ENCODE assay signal across 2 cellular contexts in the genomic region with DNA sequence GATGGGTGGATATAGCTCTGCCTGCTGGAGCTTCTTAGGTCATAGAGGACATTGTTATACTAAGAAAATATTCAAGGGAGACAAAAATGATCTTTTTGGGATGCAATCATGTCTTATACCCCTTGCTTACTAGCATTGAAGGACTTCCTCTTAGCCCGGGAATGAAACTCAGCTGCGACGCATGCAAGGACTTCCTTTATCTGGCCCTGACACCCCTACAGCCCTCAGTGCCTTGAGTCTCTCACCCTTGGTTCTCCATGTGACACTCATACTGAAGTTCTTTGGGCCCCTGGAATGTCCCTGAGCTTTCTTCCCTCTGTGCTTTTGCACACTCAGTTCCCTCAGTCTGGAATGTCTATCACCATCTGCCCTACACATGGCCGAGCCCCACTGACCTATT.
TF ChIP-seq lines count a peak whose summit lies in the region.

No MANE protein-coding gene starts in this region.

TF ChIP-seq in HepG2, 621 proteins besides CTCF, POLR2A, EP300 and RAD21 (continued from another document):
- TF ChIP-seq, protein P1, sequence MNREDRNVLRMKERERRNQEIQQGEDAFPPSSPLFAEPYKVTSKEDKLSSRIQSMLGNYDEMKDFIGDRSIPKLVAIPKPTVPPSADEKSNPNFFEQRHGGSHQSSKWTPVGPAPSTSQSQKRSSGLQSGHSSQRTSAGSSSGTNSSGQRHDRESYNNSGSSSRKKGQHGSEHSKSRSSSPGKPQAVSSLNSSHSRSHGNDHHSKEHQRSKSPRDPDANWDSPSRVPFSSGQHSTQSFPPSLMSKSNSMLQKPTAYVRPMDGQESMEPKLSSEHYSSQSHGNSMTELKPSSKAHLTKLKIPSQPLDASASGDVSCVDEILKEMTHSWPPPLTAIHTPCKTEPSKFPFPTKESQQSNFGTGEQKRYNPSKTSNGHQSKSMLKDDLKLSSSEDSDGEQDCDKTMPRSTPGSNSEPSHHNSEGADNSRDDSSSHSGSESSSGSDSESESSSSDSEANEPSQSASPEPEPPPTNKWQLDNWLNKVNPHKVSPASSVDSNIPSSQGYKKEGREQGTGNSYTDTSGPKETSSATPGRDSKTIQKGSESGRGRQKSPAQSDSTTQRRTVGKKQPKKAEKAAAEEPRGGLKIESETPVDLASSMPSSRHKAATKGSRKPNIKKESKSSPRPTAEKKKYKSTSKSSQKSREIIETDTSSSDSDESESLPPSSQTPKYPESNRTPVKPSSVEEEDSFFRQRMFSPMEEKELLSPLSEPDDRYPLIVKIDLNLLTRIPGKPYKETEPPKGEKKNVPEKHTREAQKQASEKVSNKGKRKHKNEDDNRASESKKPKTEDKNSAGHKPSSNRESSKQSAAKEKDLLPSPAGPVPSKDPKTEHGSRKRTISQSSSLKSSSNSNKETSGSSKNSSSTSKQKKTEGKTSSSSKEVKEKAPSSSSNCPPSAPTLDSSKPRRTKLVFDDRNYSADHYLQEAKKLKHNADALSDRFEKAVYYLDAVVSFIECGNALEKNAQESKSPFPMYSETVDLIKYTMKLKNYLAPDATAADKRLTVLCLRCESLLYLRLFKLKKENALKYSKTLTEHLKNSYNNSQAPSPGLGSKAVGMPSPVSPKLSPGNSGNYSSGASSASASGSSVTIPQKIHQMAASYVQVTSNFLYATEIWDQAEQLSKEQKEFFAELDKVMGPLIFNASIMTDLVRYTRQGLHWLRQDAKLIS (CRISPR knock-in tag; IDR thresholded peaks at IDR 0.05) = no peak
- no peak for TF ChIP-seq PHF5A (CRISPR knock-in tag; IDR thresholded peaks at IDR 0.05; ENCODE audit: low read depth, unreplicated experiment)
- TF ChIP-seq TSC22D2 (CRISPR knock-in tag; IDR thresholded peaks at IDR 0.05; ENCODE audit: borderline replicate concordance) = no peak
- TF ChIP-seq CCAR2 (optimal IDR thresholded peaks at IDR 0.05; ENCODE audit: low read depth, low read length) = no peak
- no peak for TF ChIP-seq ASH2L (IDR thresholded peaks at IDR 0.05; ENCODE audit: insufficient read length, low read depth, low read length)
- TF ChIP-seq, protein P2, sequence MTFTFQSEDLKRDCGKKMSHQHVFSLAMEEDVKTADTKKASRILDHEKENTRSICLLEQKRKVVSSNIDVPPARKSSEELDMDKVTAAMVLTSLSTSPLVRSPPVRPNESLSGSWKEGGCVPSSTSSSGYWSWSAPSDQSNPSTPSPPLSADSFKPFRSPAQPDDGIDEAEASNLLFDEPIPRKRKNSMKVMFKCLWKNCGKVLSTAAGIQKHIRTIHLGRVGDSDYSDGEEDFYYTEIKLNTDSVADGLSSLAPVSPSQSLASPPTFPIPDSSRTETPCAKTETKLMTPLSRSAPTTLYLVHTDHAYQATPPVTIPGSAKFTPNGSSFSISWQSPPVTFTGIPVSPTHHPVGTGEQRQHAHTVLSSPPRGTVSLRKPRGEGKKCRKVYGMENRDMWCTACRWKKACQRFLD (CRISPR knock-in tag; IDR thresholded peaks at IDR 0.05; ENCODE audit: borderline replicate concordance) = no peak
- no peak for TF ChIP-seq ZNF33B (CRISPR knock-in tag; IDR thresholded peaks at IDR 0.05)
- TF ChIP-seq, protein P3, sequence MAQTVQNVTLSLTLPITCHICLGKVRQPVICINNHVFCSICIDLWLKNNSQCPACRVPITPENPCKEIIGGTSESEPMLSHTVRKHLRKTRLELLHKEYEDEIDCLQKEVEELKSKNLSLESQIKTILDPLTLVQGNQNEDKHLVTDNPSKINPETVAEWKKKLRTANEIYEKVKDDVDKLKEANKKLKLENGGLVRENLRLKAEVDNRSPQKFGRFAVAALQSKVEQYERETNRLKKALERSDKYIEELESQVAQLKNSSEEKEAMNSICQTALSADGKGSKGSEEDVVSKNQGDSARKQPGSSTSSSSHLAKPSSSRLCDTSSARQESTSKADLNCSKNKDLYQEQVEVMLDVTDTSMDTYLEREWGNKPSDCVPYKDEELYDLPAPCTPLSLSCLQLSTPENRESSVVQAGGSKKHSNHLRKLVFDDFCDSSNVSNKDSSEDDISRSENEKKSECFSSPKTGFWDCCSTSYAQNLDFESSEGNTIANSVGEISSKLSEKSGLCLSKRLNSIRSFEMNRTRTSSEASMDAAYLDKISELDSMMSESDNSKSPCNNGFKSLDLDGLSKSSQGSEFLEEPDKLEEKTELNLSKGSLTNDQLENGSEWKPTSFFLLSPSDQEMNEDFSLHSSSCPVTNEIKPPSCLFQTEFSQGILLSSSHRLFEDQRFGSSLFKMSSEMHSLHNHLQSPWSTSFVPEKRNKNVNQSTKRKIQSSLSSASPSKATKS (CRISPR knock-in tag; IDR thresholded peaks at IDR 0.05) = no peak
- no peak for TF ChIP-seq RXRA (CRISPR knock-in tag; IDR thresholded peaks at IDR 0.05)
- TF ChIP-seq, protein P4, sequence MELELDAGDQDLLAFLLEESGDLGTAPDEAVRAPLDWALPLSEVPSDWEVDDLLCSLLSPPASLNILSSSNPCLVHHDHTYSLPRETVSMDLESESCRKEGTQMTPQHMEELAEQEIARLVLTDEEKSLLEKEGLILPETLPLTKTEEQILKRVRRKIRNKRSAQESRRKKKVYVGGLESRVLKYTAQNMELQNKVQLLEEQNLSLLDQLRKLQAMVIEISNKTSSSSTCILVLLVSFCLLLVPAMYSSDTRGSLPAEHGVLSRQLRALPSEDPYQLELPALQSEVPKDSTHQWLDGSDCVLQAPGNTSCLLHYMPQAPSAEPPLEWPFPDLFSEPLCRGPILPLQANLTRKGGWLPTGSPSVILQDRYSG (CRISPR knock-in tag; IDR thresholded peaks at IDR 0.05) = no peak
- no peak for TF ChIP-seq ZSCAN21 (CRISPR knock-in tag; IDR thresholded peaks at IDR 0.05; ENCODE audit: borderline replicate concordance)
- TF ChIP-seq STAG1 (CRISPR knock-in tag; IDR thresholded peaks at IDR 0.05) = no peak
- TF ChIP-seq SNAI1 (CRISPR knock-in tag; IDR thresholded peaks at IDR 0.05; ENCODE audit: borderline replicate concordance) = no peak

TF ChIP-seq in HEK293T, 16 proteins besides CTCF, POLR2A, EP300 and RAD21 (continued from another document):
- TF ChIP-seq, protein P5, sequence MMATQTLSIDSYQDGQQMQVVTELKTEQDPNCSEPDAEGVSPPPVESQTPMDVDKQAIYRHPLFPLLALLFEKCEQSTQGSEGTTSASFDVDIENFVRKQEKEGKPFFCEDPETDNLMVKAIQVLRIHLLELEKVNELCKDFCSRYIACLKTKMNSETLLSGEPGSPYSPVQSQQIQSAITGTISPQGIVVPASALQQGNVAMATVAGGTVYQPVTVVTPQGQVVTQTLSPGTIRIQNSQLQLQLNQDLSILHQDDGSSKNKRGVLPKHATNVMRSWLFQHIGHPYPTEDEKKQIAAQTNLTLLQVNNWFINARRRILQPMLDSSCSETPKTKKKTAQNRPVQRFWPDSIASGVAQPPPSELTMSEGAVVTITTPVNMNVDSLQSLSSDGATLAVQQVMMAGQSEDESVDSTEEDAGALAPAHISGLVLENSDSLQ (IDR thresholded peaks at IDR 0.05) = no peak
- TF ChIP-seq BHLHE40 (IDR thresholded peaks at IDR 0.05; ENCODE audit: borderline replicate concordance) = no peak
